ENCODE assay signal across 22 cellular contexts in genomic region chr4:176894498-176894897, GRCh38.
"Had no signal": no experiment of that assay in that cellular context is flagged by ENCODE, and none has a peak within 500 bp of the region (broad histone marks: within the 10 kb centered on the region; RNA-seq: fewer than 3 reads in every experiment).

No MANE protein-coding gene starts in this region.

- H3K27ac ChIP-seq: epithelial cell of prostate, esophagus muscularis mucosa, foreskin keratinocyte, hepatocyte, psoas muscle, right lobe of liver, spleen, stomach, thoracic aorta, transverse colon had no signal

- H2AFZ ChIP-seq: hepatocyte had no signal

- H3K27me3 ChIP-seq: esophagus muscularis mucosa, foreskin keratinocyte, hepatocyte, right lobe of liver, spleen, stomach, transverse colon had no signal

- H3K79me2 ChIP-seq: hepatocyte had no signal

- DNase-seq: effector memory CD4-positive, alpha-beta T cell; foreskin keratinocyte; left colon; left ventricle myocardium superior; mesendoderm; naive B cell; psoas muscle; retina; right lobe of liver; spleen; stimulated activated CD4-positive, alpha-beta T cell treated with anti-CD3 and anti-CD28 coated beads, Interleukin-15, amount 100 ng/mL, for 24 hours; stimulated activated CD4-positive, alpha-beta T cell treated with anti-CD3 and anti-CD28 coated beads, Interleukin-1b, Interleukin-23, amount 100 ng/mL, for 48 hours; stimulated activated CD4-positive, alpha-beta T cell treated with anti-CD3 and anti-CD28 coated beads, Interleukin-4, amount 100 ng/mL, for 4 hours; stimulated activated naive CD4-positive, alpha-beta T cell; stomach; substantia nigra; transverse colon had no signal

- H3K4me2 ChIP-seq: hepatocyte had no signal

- H3K4me3 ChIP-seq: esophagus muscularis mucosa, hepatocyte, psoas muscle, right lobe of liver, spleen, stomach, thoracic aorta, transverse colon had no signal

- H3K36me3 ChIP-seq: esophagus muscularis mucosa, right lobe of liver, spleen, stomach, thoracic aorta, transverse colon had no signal

- H3K4me1 ChIP-seq: psoas muscle, right lobe of liver, spleen, stomach, transverse colon had no signal

- FAIRE-seq: endometrium had no signal

- H3K9me3 ChIP-seq: esophagus muscularis mucosa, psoas muscle, right lobe of liver, spleen, stomach, thoracic aorta, transverse colon had no signal
